ENCODE assay signal across 1 cellular context in genomic region chr2:11687736-11688135, GRCh38.
TF ChIP-seq lines count a peak whose summit lies in the region.

No MANE protein-coding gene starts in this region.

TF ChIP-seq in H1, 55 proteins besides CTCF, POLR2A, EP300 and RAD21:
- no peak for TF ChIP-seq FOSL1 (IDR thresholded peaks at IDR 0.05; ENCODE audit: insufficient read depth, low read depth, low read length)
- TF ChIP-seq MAFK (IDR thresholded peaks at IDR 0.05; ENCODE audit: low read depth, low read length), result no peak
- TF ChIP-seq SP1 (IDR thresholded peaks at IDR 0.05; ENCODE audit: low read depth, low read length), result no peak
- TF ChIP-seq SAP30 (IDR thresholded peaks at IDR 0.05; ENCODE audit: insufficient read depth, insufficient replicate concordance, low read length), result no peak
- no peak for TF ChIP-seq ASH2L (IDR thresholded peaks at IDR 0.05; ENCODE audit: low read length)
- TF ChIP-seq CREB1 (IDR thresholded peaks at IDR 0.05), result no peak
- TF ChIP-seq CBX5 (IDR thresholded peaks at IDR 0.05; ENCODE audit: low read depth, low read length), result no peak
- TF ChIP-seq SP2 (IDR thresholded peaks at IDR 0.05; ENCODE audit: low read length), result no peak
- TF ChIP-seq ATF2 (IDR thresholded peaks at IDR 0.05; ENCODE audit: low read length), result no peak
